8 cellular contexts compared by ENCODE assay signal in the genomic region with DNA sequence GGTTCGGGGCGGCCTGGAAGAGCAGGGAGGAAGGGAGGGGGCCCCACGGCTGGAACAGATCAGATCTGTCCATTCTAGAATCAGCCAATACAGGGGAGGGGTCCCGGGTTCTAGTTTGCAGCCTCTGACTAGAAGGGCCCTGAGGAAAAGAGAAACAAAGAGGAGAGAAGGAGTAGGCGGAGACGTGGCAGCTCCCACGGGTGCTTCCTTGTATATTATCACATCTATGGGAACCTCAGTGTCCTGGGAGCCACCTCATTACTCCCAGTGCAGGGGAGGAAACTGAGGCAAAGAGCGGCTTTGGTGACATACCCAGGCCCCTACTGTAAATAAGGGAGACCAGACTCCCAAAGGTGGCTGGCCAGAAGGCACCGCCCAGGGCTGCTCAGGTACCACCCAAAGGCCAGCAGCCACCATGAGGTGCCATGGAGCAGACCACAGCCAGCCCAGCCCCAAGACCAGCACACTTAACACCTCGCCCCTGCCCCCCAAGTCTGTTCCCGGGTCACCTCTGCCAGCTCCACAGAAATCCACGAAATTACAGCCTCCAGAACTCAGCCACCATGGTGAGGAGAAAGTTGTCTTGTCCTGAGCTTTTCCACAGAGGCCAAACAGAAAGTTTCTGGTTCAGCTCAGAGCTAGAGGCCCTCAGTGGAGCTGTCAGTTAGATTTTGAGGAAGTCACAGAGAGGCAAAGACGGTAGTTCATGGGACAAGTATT. TPM values are rescaled to one million over a fixed set of nuclear protein-coding genes. Genes with fewer than 3 reads are reported as not detected.
DNase-seq lines count a peak whose midpoint lies in the region; ATAC-seq and TF ChIP-seq lines count a peak whose summit lies in the region.

No MANE protein-coding gene starts in this region.

- intact Hi-C loops in vagina (cut with DNase I) = no loop called here

- no peak for TF ChIP-seq POLR2A in vagina (IDR thresholded peaks at IDR 0.05)

- peaks cover 17% of the 10 kb centered on the region for H3K4me1 ChIP-seq in vagina

- no peaks in the 10 kb centered on the region for H3K27me3 Mint-ChIP-seq in memory B cell

- peak overlapping the region; percentile 32 to 35 for H3K4me3 ChIP-seq in vagina

- peaks cover 58% of the 10 kb centered on the region for H3K4me1 Mint-ChIP-seq in memory B cell

- no peak for ATAC-seq in activated naive CD4-positive, alpha-beta T cell treated with anti-CD3 and anti-CD28 coated beads, Interleukin-2, amount 50 U/mL, for 72 hours
- peak; percentile 10 for ATAC-seq in memory B cell (ENCODE audit: low read depth)
- no peak for ATAC-seq in GM18858 (IDR thresholded peaks at IDR 0.05; ENCODE audit: unreplicated experiment)

- H3K9me3 Mint-ChIP-seq in activated naive CD4-positive, alpha-beta T cell treated with anti-CD3 and anti-CD28 coated beads, Interleukin-2, amount 50 U/mL, for 72 hours = peaks cover 0 to 5% of the 10 kb centered on the region in 2 donors
- H3K9me3 Mint-ChIP-seq in memory B cell = no peaks in the 10 kb centered on the region

- H3K36me3 Mint-ChIP-seq in activated naive CD4-positive, alpha-beta T cell treated with anti-CD3 and anti-CD28 coated beads, Interleukin-2, amount 50 U/mL, for 72 hours = peaks cover 57 to 82% of the 10 kb centered on the region in 2 donors
- H3K36me3 Mint-ChIP-seq in memory B cell = peaks cover 17% of the 10 kb centered on the region

- no peak for TF ChIP-seq CTCF in vagina (IDR thresholded peaks at IDR 0.05)

- H3K4me3 Mint-ChIP-seq in memory B cell = peak overlapping the region; percentile 94

- peak overlapping the region; percentile 96 to 100 for H3K27ac Mint-ChIP-seq in activated naive CD4-positive, alpha-beta T cell treated with anti-CD3 and anti-CD28 coated beads, Interleukin-2, amount 50 U/mL, for 72 hours
- peak overlapping the region; percentile 100 for H3K27ac Mint-ChIP-seq in memory B cell

- peak overlapping the region; percentile 37 for H3K27ac ChIP-seq in vagina

- no peaks in the 10 kb centered on the region for H3K9me3 ChIP-seq in vagina

- peak; percentile 78 for DNase-seq in activated effector memory CD4-positive, alpha-beta T cell treated with anti-CD3 and anti-CD28 coated beads, Interleukin-2, amount 50 U/mL, for 16 hours
- no peak for DNase-seq in activated effector memory CD4-positive, alpha-beta T cell treated with Interleukin-2 at 50 U/mL for 16 hours
- peak in 1 of 2 donors; percentile 40 for DNase-seq in activated naive CD4-positive, alpha-beta T cell treated with anti-CD3 and anti-CD28 coated beads, Interleukin-2, amount 50 U/mL, for 72 hours (ENCODE audit: low spot score in 2 of 2)
- DNase-seq in memory B cell (ENCODE audit: low spot score in 2 of 2) (no peak), vagina (ENCODE audit: extremely low spot score in 2 of 2) (no peak), DMS53 (lab: John Stamatoyannopoulos, UW) (no peak), SHP77 (lab: John Stamatoyannopoulos, UW) (no peak)

- H3K36me3 ChIP-seq in vagina = no peaks in the 10 kb centered on the region

- H3K27me3 ChIP-seq in vagina = no peaks in the 10 kb centered on the region

RNA-seq across cellular contexts. Expression of a gene that starts 2.1 kb away (rescaled TPM):
- 100 to 1,000 TPM in 1 of 2 donors, 10 to 100 TPM in 1; 87.1 to 186 TPM for total RNA-seq in activated naive CD4-positive, alpha-beta T cell treated with anti-CD3 and anti-CD28 coated beads, Interleukin-2, amount 50 U/mL, for 72 hours
- 2.2 TPM for total RNA-seq in vagina

Comparison
In these comparisons a context has a peak if more than half of its experiments do, and no peak if none do; other contexts are left out.
1. RNA of a gene that starts 2.1 kb away (total RNA-seq): 87.1 to 186 TPM in activated naive CD4-positive, alpha-beta T cell treated with anti-CD3 and anti-CD28 coated beads, Interleukin-2, amount 50 U/mL, for 72 hours; 2.2 TPM in vagina (single experiment); every median in the first group is over 10 times any median in the second.